ENCODE assay signal across 9 cellular contexts in the genomic region with DNA sequence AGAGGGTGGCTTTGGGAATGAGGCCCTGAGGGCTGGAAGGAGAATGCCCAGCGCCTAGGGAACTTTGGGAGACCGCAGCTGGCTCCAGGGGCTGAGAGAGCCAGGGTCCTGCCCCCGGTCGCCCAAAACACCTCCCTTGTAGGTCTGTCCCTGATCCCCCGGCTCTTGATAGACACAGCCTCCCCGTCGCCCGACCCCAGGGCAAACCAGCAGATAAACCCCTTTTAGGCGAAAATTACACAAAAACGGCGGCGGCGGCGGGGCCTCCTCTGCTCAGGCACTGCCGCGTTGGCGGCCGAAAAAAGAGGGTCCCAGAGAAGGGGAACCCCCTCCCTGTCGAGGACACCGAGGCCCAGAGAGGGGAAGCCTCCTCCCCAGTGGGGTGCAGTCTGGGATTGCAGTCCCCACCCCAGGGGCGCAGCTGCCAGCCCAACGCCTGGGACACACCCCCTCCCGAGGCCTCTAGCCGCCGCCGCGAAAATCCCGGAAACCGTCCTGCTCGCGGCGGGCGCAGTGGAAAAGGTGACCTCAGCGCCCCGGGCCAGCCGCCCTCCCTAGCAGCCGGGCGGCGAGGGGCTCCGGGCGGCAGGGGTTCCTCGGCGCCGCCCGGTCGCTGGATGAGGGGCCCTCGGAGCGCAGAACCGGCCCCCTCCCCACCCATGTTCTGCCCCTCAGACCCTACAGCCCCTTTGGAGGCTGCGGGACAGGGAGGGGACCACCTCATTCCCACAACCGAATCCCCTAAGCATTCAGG. TPM values are rescaled to one million over a fixed set of nuclear protein-coding genes. Genes with fewer than 3 reads are reported as not detected.
DNase-seq lines count a peak whose midpoint lies in the region; ATAC-seq and TF ChIP-seq lines count a peak whose summit lies in the region.
"Had no signal": no experiment of that assay in that cellular context is flagged by ENCODE, and none has a peak within 500 bp of the region (broad histone marks: within the 10 kb centered on the region; RNA-seq: fewer than 3 reads in every experiment).

No MANE protein-coding gene starts in this region.

- TF ChIP-seq CTCF in breast epithelium (IDR thresholded peaks at IDR 0.05) (no peak), MCF 10A (IDR thresholded peaks at IDR 0.05; ENCODE audit: unreplicated experiment) (no peak), suprapubic skin (IDR thresholded peaks at IDR 0.05) (no peak), GM13976 (IDR thresholded peaks at IDR 0.05; ENCODE audit: borderline replicate concordance, control extremely low read depth, extremely low read depth, insufficient read depth, missing control alignments) (no peak)

- H3K36me3 ChIP-seq in breast epithelium (no peaks in the 10 kb centered on the region), suprapubic skin (no peaks in the 10 kb centered on the region)
- H3K36me3 ChIP-seq: esophagus squamous epithelium had no signal

- peak overlapping the region; percentile 5 to 56 (median 29) for H3K4me3 ChIP-seq in breast epithelium
- H3K4me3 ChIP-seq in suprapubic skin, result peak overlapping the region; percentile 30

- no peak for TF ChIP-seq EP300 in suprapubic skin (IDR thresholded peaks at IDR 0.05)

- DNase-seq in breast epithelium (ENCODE audit: low spot score in 2 of 2) (no peak), MCF 10A (ENCODE audit: unreplicated experiment) (no peak), memory B cell (ENCODE audit: low spot score in 2 of 2) (peak in 1 of 2 donors; percentile 30), suprapubic skin (ENCODE audit: low spot score in 2 of 2) (no peak), GM13976 (ENCODE audit: low spot score) (no peak)
- DNase-seq in activated T-cell treated with anti-CD3 and anti-CD28 coated beads, Interleukin-2, amount 50 U/mL, for 72 hours, result peak in 1 of 2 donors; percentile 40
- DNase-seq: esophagus squamous epithelium had no signal

- H3K27me3 Mint-ChIP-seq in MCF 10A (ENCODE audit: insufficient read depth, unreplicated experiment), result peaks cover 24% of the 10 kb centered on the region
- H3K27me3 Mint-ChIP-seq in activated T-cell treated with anti-CD3 and anti-CD28 coated beads, Interleukin-2, amount 50 U/mL, for 72 hours (ENCODE audit: low read depth), result peaks cover 83% of the 10 kb centered on the region
- H3K27me3 Mint-ChIP-seq in memory B cell, result peaks cover 37% of the 10 kb centered on the region

- H3K27ac ChIP-seq in breast epithelium, result no peak overlapping the region
- no peak overlapping the region for H3K27ac ChIP-seq in suprapubic skin
- H3K27ac ChIP-seq: esophagus squamous epithelium had no signal

- H3K27me3 ChIP-seq in breast epithelium (peaks cover 10 to 81% of the 10 kb centered on the region in 2 donors), suprapubic skin (peaks cover 86% of the 10 kb centered on the region)

- H3K4me3 Mint-ChIP-seq in MCF 10A (ENCODE audit: unreplicated experiment) (no peak overlapping the region), memory B cell (peak overlapping the region; percentile 64)
- H3K4me3 Mint-ChIP-seq in activated T-cell treated with anti-CD3 and anti-CD28 coated beads, Interleukin-2, amount 50 U/mL, for 72 hours, result peak overlapping the region; percentile 76 to 90

- BruUV-seq in MCF 10A (replicated peaks; lab: Mats Ljungman, UMichigan), result no TSS peak

- H3K9me3 ChIP-seq in breast epithelium, result peaks cover 0 to 4% of the 10 kb centered on the region in 2 donors
- H3K9me3 ChIP-seq in suprapubic skin, result no peaks in the 10 kb centered on the region
- H3K9me3 ChIP-seq: esophagus squamous epithelium had no signal

- H3K27ac Mint-ChIP-seq in MCF 10A (ENCODE audit: low read depth, unreplicated experiment) (no peak overlapping the region), memory B cell (no peak overlapping the region)
- H3K27ac Mint-ChIP-seq in activated T-cell treated with anti-CD3 and anti-CD28 coated beads, Interleukin-2, amount 50 U/mL, for 72 hours, result no peak overlapping the region

- H3K4me1 Mint-ChIP-seq in MCF 10A (ENCODE audit: insufficient read depth, unreplicated experiment), result peaks cover 8% of the 10 kb centered on the region
- H3K4me1 Mint-ChIP-seq in activated T-cell treated with anti-CD3 and anti-CD28 coated beads, Interleukin-2, amount 50 U/mL, for 72 hours (ENCODE audit: low read depth), result peaks cover 69% of the 10 kb centered on the region
- peaks cover 33% of the 10 kb centered on the region for H3K4me1 Mint-ChIP-seq in memory B cell

- ATAC-seq in activated T-cell treated with anti-CD3 and anti-CD28 coated beads, Interleukin-2, amount 50 U/mL, for 72 hours (replicated peaks in 1 of 2), result peak; percentile 22 to 43
- ATAC-seq in memory B cell (ENCODE audit: low read depth), result no peak
- no peak for ATAC-seq in HG03378 (IDR thresholded peaks at IDR 0.05; ENCODE audit: unreplicated experiment)
- ATAC-seq in GM21360 (IDR thresholded peaks at IDR 0.05; ENCODE audit: unreplicated experiment), result no peak

- H3K9me3 Mint-ChIP-seq in MCF 10A (ENCODE audit: unreplicated experiment) (no peaks in the 10 kb centered on the region), memory B cell (peaks cover 4% of the 10 kb centered on the region)
- no peaks in the 10 kb centered on the region for H3K9me3 Mint-ChIP-seq in activated T-cell treated with anti-CD3 and anti-CD28 coated beads, Interleukin-2, amount 50 U/mL, for 72 hours

- in situ Hi-C loops in GM13976 (cut with MboI; ENCODE audit: low sequenced_read_pairs, unreplicated experiment), result loop anchor here (25.0 kb wide), 1 partner anchor 271 kb away; no protein-coding TSS in a partner anchor

- 43% methylated on average over 18 of the region's 51 CpGs for WGBS in suprapubic skin

- intact Hi-C loops in breast epithelium (cut with DNase I; ENCODE audit: low total_unique reads) (no loop called here), MCF 10A (cut with micrococcal nuclease) (no loop called here)

- H3K4me1 ChIP-seq in breast epithelium (peaks cover 3 to 4% of the 10 kb centered on the region in 2 donors), suprapubic skin (peaks cover 58% of the 10 kb centered on the region)

- TF ChIP-seq POLR2A in breast epithelium (IDR thresholded peaks at IDR 0.05) (no peak), suprapubic skin (IDR thresholded peaks at IDR 0.05) (no peak)

- CTCF ChIA-PET in MCF 10A (lab: Yijun Ruan, JAX), result interaction anchor here (0.6 kb wide), 1 partner anchor 804 kb away, joined by 3 read pairs; no protein-coding TSS in a partner anchor

- no peaks in the 10 kb centered on the region for H3K36me3 Mint-ChIP-seq in MCF 10A (ENCODE audit: insufficient read depth, unreplicated experiment)
- peaks cover 1 to 2% of the 10 kb centered on the region in 2 donors for H3K36me3 Mint-ChIP-seq in activated T-cell treated with anti-CD3 and anti-CD28 coated beads, Interleukin-2, amount 50 U/mL, for 72 hours (ENCODE audit: insufficient read depth in 2 of 2)
- peaks cover 5% of the 10 kb centered on the region for H3K36me3 Mint-ChIP-seq in memory B cell

- POLR2A ChIA-PET in MCF 10A (lab: Yijun Ruan, JAX), result no interaction called here

RNA-seq across cellular contexts. Expression of a gene that starts 3.1 kb away (rescaled TPM):
- total RNA-seq in breast epithelium, result 1 to 10 TPM in 2 of 3 donors, not detected in 1; 2.6 to 2.9 TPM
- 0.23 TPM in 1 of 2 replicates, not detected in the other for total RNA-seq in MCF 10A (2022)
- total RNA-seq in activated T-cell treated with anti-CD3 and anti-CD28 coated beads, Interleukin-2, amount 50 U/mL, for 72 hours, result 1 to 10 TPM in 1 of 2 donors, under 1 TPM in 1; 0.38 to 1.7 TPM
- not detected for total RNA-seq in suprapubic skin
- total RNA-seq: esophagus squamous epithelium had no signal

Comparison
In these comparisons a context has a peak if more than half of its experiments do, and no peak if none do; other contexts are left out.
1. ATAC-seq: peak in activated T-cell treated with anti-CD3 and anti-CD28 coated beads, Interleukin-2, amount 50 U/mL, for 72 hours (2 of 2); none in memory B cell (single experiment), HG03378 (single experiment) and GM21360 (single experiment).